ENCODE assay signal across 3 cellular contexts in the genomic region with DNA sequence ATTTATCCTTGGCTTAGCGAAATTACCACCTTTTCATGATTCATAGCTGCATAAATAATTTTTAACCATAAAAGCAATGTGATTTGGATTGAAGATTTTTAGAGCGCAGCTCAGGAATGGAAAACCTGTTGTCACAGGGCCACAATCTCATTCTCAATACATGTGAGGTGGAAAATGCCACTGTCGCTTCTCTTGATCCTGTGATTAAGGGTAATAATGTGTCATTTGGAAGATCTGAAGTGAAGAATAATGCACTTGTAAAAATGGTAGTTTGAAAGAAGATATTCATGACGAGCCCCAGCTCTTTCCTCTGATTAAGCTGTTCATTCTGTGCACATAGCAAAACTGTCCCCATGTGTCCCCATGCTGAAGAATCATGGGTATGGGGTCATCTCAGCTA.
"Had no signal": no experiment of that assay in that cellular context is flagged by ENCODE, and none has a peak within 500 bp of the region (broad histone marks: within the 10 kb centered on the region; RNA-seq: fewer than 3 reads in every experiment).

No MANE protein-coding gene starts in this region.

- H3K4me3 ChIP-seq: GM12878 had no signal

- DNase-seq: GDM1, GF-D8 had no signal

- ATAC-seq: GM12878 had no signal
